Comparison of ENCODE assay signal across 23 cellular contexts in the genomic region with DNA sequence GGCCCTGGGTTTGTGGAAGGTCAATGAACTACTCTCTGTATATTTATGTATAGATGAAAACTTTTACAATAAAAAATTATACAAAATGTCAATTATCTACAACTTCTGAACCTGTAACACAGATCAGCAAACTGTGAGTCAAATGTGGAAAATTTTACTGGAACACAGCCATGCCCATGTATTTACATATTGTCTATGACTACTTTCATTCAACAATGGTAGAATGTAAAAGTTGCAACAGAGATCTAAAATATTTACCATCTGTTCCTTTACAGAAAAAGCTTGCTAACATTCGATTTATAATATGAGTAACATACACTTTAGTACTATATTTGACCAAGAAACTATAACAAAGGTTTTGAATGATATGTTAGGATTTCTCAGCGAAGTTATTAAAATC.
DNase-seq lines count a peak whose midpoint lies in the region; ATAC-seq and TF ChIP-seq lines count a peak whose summit lies in the region.
"Had no signal": no experiment of that assay in that cellular context is flagged by ENCODE, and none has a peak within 500 bp of the region (broad histone marks: within the 10 kb centered on the region; RNA-seq: fewer than 3 reads in every experiment).

No MANE protein-coding gene starts in this region.

- H3K4me3 Mint-ChIP-seq in osteocyte (ENCODE audit: unreplicated experiment): no peak overlapping the region
- H3K4me3 Mint-ChIP-seq: activated naive CD4-positive, alpha-beta T cell treated with anti-CD3 and anti-CD28 coated beads for 36 hours; dendritic cell treated with granulocyte-macrophage colony-stimulating factor and Interleukin-4, amounts not matched to agents 40 ng/mL and 50 ng/mL, for 4 days; natural killer cell treated with Interleukin-12 subunit alpha and Interleukin-12 subunit beta and Interleukin-15 and Interleukin-18, amount 100 ng/mL, for 72 hours; T-helper 1 cell treated with Interleukin-12 subunit alpha and Interleukin-12 subunit beta and Interleukin-4 antibody, amounts not matched to agents 30 μg/mL and 1 μg/mL, for 36 hours had no signal

- TF ChIP-seq EP300 in ovary (IDR thresholded peaks at IDR 0.05): no peak

- no peak overlapping the region for H3K4me2 ChIP-seq in IMR-90 (ENCODE audit: low read depth, low read length)
- H3K4me2 ChIP-seq in trophoblast cell (ENCODE audit: low read length): no peak overlapping the region
- H3K4me2 ChIP-seq: hepatocyte had no signal

- H3K4me1 Mint-ChIP-seq in osteocyte (ENCODE audit: unreplicated experiment): peaks cover 30% of the 10 kb centered on the region

- dilution Hi-C loops in IMR-90 (cut with HindIII; ENCODE audit: low sequenced_read_pairs, unreplicated experiment): no loop called here

- no peak overlapping the region for H3K9ac ChIP-seq in IMR-90 (ENCODE audit: low read depth, low read length)
- no peak overlapping the region for H3K9ac ChIP-seq in adipocyte (ENCODE audit: low read length)
- no peak overlapping the region for H3K9ac ChIP-seq in trophoblast cell (ENCODE audit: low read length)

- no peak overlapping the region for H4K12ac ChIP-seq in trophoblast cell (ENCODE audit: low read depth, low read length)

- H2BK120ac ChIP-seq in IMR-90 (ENCODE audit: low read depth, low read length): no peak overlapping the region
- H2BK120ac ChIP-seq in trophoblast cell (ENCODE audit: insufficient read depth, low read length, poor library complexity): no peak overlapping the region

- H2AK9ac ChIP-seq in IMR-90 (replicated peaks; ENCODE audit: low read depth, low read length, poor library complexity): no peak overlapping the region

- H3K36me3 Mint-ChIP-seq in osteocyte (ENCODE audit: unreplicated experiment): peaks cover 18% of the 10 kb centered on the region
- H3K36me3 Mint-ChIP-seq: natural killer cell treated with Interleukin-12 subunit alpha and Interleukin-12 subunit beta and Interleukin-15 and Interleukin-18, amount 100 ng/mL, for 72 hours had no signal

- H4K91ac ChIP-seq in IMR-90 (ENCODE audit: insufficient read depth, low read depth, low read length) (no peak overlapping the region), trophoblast cell (ENCODE audit: low read depth, low read length) (no peak overlapping the region)

- H2BK20ac ChIP-seq in IMR-90 (ENCODE audit: low read depth, low read length): no peak overlapping the region

- H3K23ac ChIP-seq in IMR-90 (ENCODE audit: low read depth, low read length): no peak overlapping the region
- H3K23ac ChIP-seq in trophoblast cell (ENCODE audit: low read length): no peak overlapping the region

- H3K9me3 Mint-ChIP-seq in osteocyte (ENCODE audit: unreplicated experiment): no peaks in the 10 kb centered on the region
- H3K9me3 Mint-ChIP-seq: activated naive CD4-positive, alpha-beta T cell treated with anti-CD3 and anti-CD28 coated beads for 36 hours; dendritic cell treated with granulocyte-macrophage colony-stimulating factor and Interleukin-4, amounts not matched to agents 40 ng/mL and 50 ng/mL, for 4 days; natural killer cell treated with Interleukin-12 subunit alpha and Interleukin-12 subunit beta and Interleukin-15 and Interleukin-18, amount 100 ng/mL, for 72 hours; T-helper 1 cell treated with Interleukin-12 subunit alpha and Interleukin-12 subunit beta and Interleukin-4 antibody, amounts not matched to agents 30 μg/mL and 1 μg/mL, for 36 hours had no signal

- H2BK15ac ChIP-seq in IMR-90 (ENCODE audit: low read depth, low read length): no peak overlapping the region

- TF ChIP-seq CTCF in IMR-90 (conservative IDR thresholded peaks at IDR 0.05; ENCODE audit: low read depth, low read length) (no peak), osteocyte (IDR thresholded peaks at IDR 0.05) (no peak), ovary (IDR thresholded peaks at IDR 0.05) (no peak)

- no peaks in the 10 kb centered on the region for H3K27me3 Mint-ChIP-seq in osteocyte (ENCODE audit: unreplicated experiment)
- H3K27me3 Mint-ChIP-seq: dendritic cell treated with granulocyte-macrophage colony-stimulating factor and Interleukin-4, amounts not matched to agents 40 ng/mL and 50 ng/mL, for 4 days; natural killer cell treated with Interleukin-12 subunit alpha and Interleukin-12 subunit beta and Interleukin-15 and Interleukin-18, amount 100 ng/mL, for 72 hours had no signal

- H3K18ac ChIP-seq in IMR-90 (ENCODE audit: low read depth, low read length): no peak overlapping the region
- H3K18ac ChIP-seq in trophoblast cell (ENCODE audit: low read length): no peak overlapping the region

- H2BK5ac ChIP-seq in IMR-90 (ENCODE audit: low read depth, low read length, poor library complexity, severe bottlenecking): no peak overlapping the region
- no peak overlapping the region for H2BK5ac ChIP-seq in trophoblast cell (ENCODE audit: low read depth, low read length, poor library complexity)

- in situ Hi-C loops in IMR-90 (cut with MboI; ENCODE audit: low sequenced_read_pairs): no loop called here

- H4K5ac ChIP-seq in IMR-90 (ENCODE audit: low read depth, low read length): no peak overlapping the region

- no peaks in the 10 kb centered on the region for H4K20me1 ChIP-seq in IMR-90 (ENCODE audit: insufficient read depth, low read length)

- H3K14ac ChIP-seq in IMR-90 (replicated peaks; ENCODE audit: low read depth, low read length): no peak overlapping the region
- H3K14ac ChIP-seq in trophoblast cell (ENCODE audit: low read length): no peak overlapping the region

- peak overlapping the region; percentile 65 for H3K27ac Mint-ChIP-seq in osteocyte (ENCODE audit: unreplicated experiment)
- H3K27ac Mint-ChIP-seq: activated naive CD4-positive, alpha-beta T cell treated with anti-CD3 and anti-CD28 coated beads for 36 hours; dendritic cell treated with granulocyte-macrophage colony-stimulating factor and Interleukin-4, amounts not matched to agents 40 ng/mL and 50 ng/mL, for 4 days; natural killer cell treated with Interleukin-12 subunit alpha and Interleukin-12 subunit beta and Interleukin-15 and Interleukin-18, amount 100 ng/mL, for 72 hours; T-helper 1 cell treated with Interleukin-12 subunit alpha and Interleukin-12 subunit beta and Interleukin-4 antibody, amounts not matched to agents 30 μg/mL and 1 μg/mL, for 36 hours had no signal

- TF ChIP-seq POLR2A in IMR-90 (IDR thresholded peaks at IDR 0.05; ENCODE audit: low read depth, low read length) (no peak), ovary (IDR thresholded peaks at IDR 0.05) (no peak)

- no peaks in the 10 kb centered on the region for H3K79me2 ChIP-seq in trophoblast cell (ENCODE audit: control insufficient read depth, insufficient read depth, low read length, poor library complexity)
- H3K79me2 ChIP-seq: hepatocyte had no signal

- intact Hi-C loops in IMR-90 (cut with micrococcal nuclease): no loop called here
- intact Hi-C loops in ovary (cut with DNase I): no loop called here

- H3K4ac ChIP-seq in IMR-90 (ENCODE audit: low read depth, low read length): no peak overlapping the region
- no peak overlapping the region for H3K4ac ChIP-seq in trophoblast cell (ENCODE audit: low read depth, low read length)

- no CpG with 5 or more reads among the region's 2 CpGs for WGBS in IMR-90 (ENCODE audit: extremely low coverage in 2 of 2, insufficient read length in 1 of 2), 2 experiments
- 95 to 98% (median 95%) methylated on average over 2 of the region's 2 CpGs for WGBS in ovary, 3 donors
- WGBS in trophoblast cell (ENCODE audit: extremely low coverage, insufficient coverage, insufficient read length): no CpG with 5 or more reads among the region's 2 CpGs

- no peaks in the 10 kb centered on the region for H3K9me1 ChIP-seq in IMR-90 (ENCODE audit: insufficient read depth, low read length)

- TF ChIP-seq RAD21 in IMR-90 (IDR thresholded peaks at IDR 0.05; ENCODE audit: low read length): no peak

- POLR2A ChIA-PET in IMR-90 (lab: Charles Lee; ENCODE audit: unreplicated experiment): no interaction called here

- CTCF ChIA-PET in IMR-90 (lab: Yijun Ruan, JAX): interaction anchor here (1.0 kb wide), 1 partner anchor 23 kb away, joined by 4 read pairs; no protein-coding TSS in a partner anchor

- H2BK12ac ChIP-seq in trophoblast cell (ENCODE audit: low read length): no peak overlapping the region

- no peak overlapping the region for H2AK5ac ChIP-seq in IMR-90 (ENCODE audit: low read depth, low read length)
- no peak overlapping the region for H2AK5ac ChIP-seq in trophoblast cell (ENCODE audit: low read length)

- H3K36me3 ChIP-seq in IMR-90 (ENCODE audit: control insufficient read depth, insufficient read depth, low read length) (peaks cover 3% of the 10 kb centered on the region; the same call in 1 of the 2 replicates), adipocyte (ENCODE audit: control insufficient read depth, insufficient read depth, low read length, severe bottlenecking) (no peaks in the 10 kb centered on the region), ovary (no peaks in the 10 kb centered on the region), trophoblast cell (ENCODE audit: control insufficient read depth in 1 of 2, insufficient read depth in 2 of 2, low read length in 2 of 2) (peaks cover 0 to 2% of the 10 kb centered on the region in 2 experiments)
- H3K36me3 ChIP-seq: spleen, WERI-Rb-1 had no signal

- H3K56ac ChIP-seq in IMR-90 (ENCODE audit: extremely low read depth, insufficient read depth, low read length): no peak overlapping the region

- no TSS peak for BruUV-seq in IMR-90 (replicated peaks; lab: Mats Ljungman, UMichigan)

- H2AFZ ChIP-seq in IMR-90 (replicated peaks; ENCODE audit: low read length, poor library complexity) (no peak overlapping the region), trophoblast cell (ENCODE audit: insufficient read depth, low read length, poor library complexity) (no peak overlapping the region)
- H2AFZ ChIP-seq: hepatocyte had no signal

- H3K4me3 ChIP-seq in IMR-90 (ENCODE audit: insufficient read depth, low read depth, low read length) (no peak overlapping the region), adipocyte (ENCODE audit: low read length) (no peak overlapping the region), ovary (no peak overlapping the region), trophoblast cell (ENCODE audit: low read depth, low read length) (no peak overlapping the region)
- H3K4me3 ChIP-seq: hepatocyte, psoas muscle, spleen had no signal

- H4K8ac ChIP-seq in IMR-90 (ENCODE audit: low read depth in 2 of 2, low read length in 2 of 2) (no peak overlapping the region), trophoblast cell (ENCODE audit: low read depth, low read length) (no peak overlapping the region)

- H3K9me3 ChIP-seq in IMR-90 (ENCODE audit: control insufficient read depth, insufficient read depth, low read length) (no peaks in the 10 kb centered on the region), adipocyte (ENCODE audit: control insufficient read depth, low read length) (no peaks in the 10 kb centered on the region), ovary (no peaks in the 10 kb centered on the region), trophoblast cell (ENCODE audit: insufficient read depth, low read depth, low read length) (no peaks in the 10 kb centered on the region)
- H3K9me3 ChIP-seq: BE2C, Caco-2, psoas muscle, spleen had no signal

- no peaks in the 10 kb centered on the region for H3K79me1 ChIP-seq in IMR-90 (ENCODE audit: low read depth in 1 of 2, low read length in 2 of 2)
- H3K79me1 ChIP-seq in trophoblast cell (ENCODE audit: low read length): no peaks in the 10 kb centered on the region

- H3K4me1 ChIP-seq in IMR-90 (ENCODE audit: control insufficient read depth, insufficient read depth, low read length): no peaks in the 10 kb centered on the region
- H3K4me1 ChIP-seq in adipocyte (ENCODE audit: control insufficient read depth, insufficient read depth, low read length): no peaks in the 10 kb centered on the region
- H3K4me1 ChIP-seq in ovary (ENCODE audit: insufficient read depth): no peaks in the 10 kb centered on the region
- H3K4me1 ChIP-seq in trophoblast cell (ENCODE audit: control insufficient read depth in 1 of 2, insufficient read depth in 2 of 2, low read length in 2 of 2): no peaks in the 10 kb centered on the region
- H3K4me1 ChIP-seq: BE2C, Caco-2, psoas muscle, spleen had no signal

- H3K27ac ChIP-seq in IMR-90 (ENCODE audit: insufficient read depth, low read length) (no peak overlapping the region), ovary (no peak overlapping the region), trophoblast cell (ENCODE audit: low read depth, low read length) (no peak overlapping the region)
- H3K27ac ChIP-seq: hepatocyte, psoas muscle, spleen, WERI-Rb-1 had no signal

- no peaks in the 10 kb centered on the region for H3K27me3 ChIP-seq in IMR-90 (ENCODE audit: control insufficient read depth, insufficient read depth, low read length)
- no peaks in the 10 kb centered on the region for H3K27me3 ChIP-seq in adipocyte (replicated peaks; ENCODE audit: control insufficient read depth, insufficient read depth, low read length)
- no peaks in the 10 kb centered on the region for H3K27me3 ChIP-seq in ovary
- no peaks in the 10 kb centered on the region for H3K27me3 ChIP-seq in trophoblast cell (ENCODE audit: insufficient read depth, low read length)
- H3K27me3 ChIP-seq: BE2C, hepatocyte, spleen had no signal

- DNase-seq in IMR-90 (peak; percentile 71), adipocyte (ENCODE audit: low read depth) (peak; percentile 81), fibroblast of gingiva (ENCODE audit: low read depth) (peak; percentile 79), osteocyte (ENCODE audit: extremely low spot score, unreplicated experiment) (no peak), foreskin melanocyte (no peak), ovary (no peak), trophoblast cell (no peak), Kasumi-1 (lab: John Stamatoyannopoulos, UW) (no peak)
- DNase-seq: activated CD4-positive, alpha-beta T cell treated with anti-CD3 and anti-CD28 coated beads, Interleukin-2, amount 50 U/mL, for 48 hours; activated naive CD4-positive, alpha-beta T cell treated with anti-CD3 and anti-CD28 coated beads for 36 hours; BE2C; Caco-2; erythroblast; kidney; NCI-H1694; psoas muscle; SHP77; spleen; WERI-Rb-1 had no signal

- ATAC-seq in IMR-90 (ENCODE audit: low read depth): peak; percentile 51
- ATAC-seq: natural killer cell treated with Interleukin-12 subunit alpha and Interleukin-12 subunit beta and Interleukin-15 and Interleukin-18, amount 100 ng/mL, for 72 hours; psoas muscle had no signal

Comparison
In these comparisons a context has a peak if more than half of its experiments do, and no peak if none do; other contexts are left out.
1. DNase-seq: peak in IMR-90 (single experiment), adipocyte (single experiment) and fibroblast of gingiva (single experiment); none in osteocyte (single experiment), foreskin melanocyte (single experiment), ovary (0 of 5), trophoblast cell (0 of 2) and Kasumi-1 (0 of 2).